25 cellular contexts compared by ENCODE assay signal in genomic region chr3:13030649-13031048, GRCh38. TPM values are rescaled to one million over a fixed set of nuclear protein-coding genes. Genes with fewer than 3 reads are reported as not detected.
DNase-seq lines count a peak whose midpoint lies in the region; ATAC-seq and TF ChIP-seq lines count a peak whose summit lies in the region.
"Had no signal": no experiment of that assay in that cellular context is flagged by ENCODE, and none has a peak within 500 bp of the region (broad histone marks: within the 10 kb centered on the region; RNA-seq: fewer than 3 reads in every experiment).

No MANE protein-coding gene starts in this region.

- no peaks in the 10 kb centered on the region for H3K36me3 Mint-ChIP-seq in glutamatergic neuron (ENCODE audit: unreplicated experiment)
- H3K36me3 Mint-ChIP-seq: CD14-positive monocyte had no signal

- H3K36me3 ChIP-seq in BLaER1 (peaks cover 42% of the 10 kb centered on the region), esophagus squamous epithelium (no peaks in the 10 kb centered on the region)

- 82 to 86% methylated on average over 9 of the region's 9 CpGs for WGBS in esophagus squamous epithelium, 2 donors

- no peak overlapping the region for H3K4me3 Mint-ChIP-seq in glutamatergic neuron (ENCODE audit: unreplicated experiment)
- H3K4me3 Mint-ChIP-seq: B cell; CD14-positive monocyte; CD4-positive, alpha-beta memory T cell; CD4-positive, CD25-positive, alpha-beta regulatory T cell; CD8-positive, alpha-beta memory T cell had no signal

- H3K27me3 Mint-ChIP-seq in glutamatergic neuron (ENCODE audit: unreplicated experiment): peaks cover 19% of the 10 kb centered on the region
- H3K27me3 Mint-ChIP-seq: B cell; CD4-positive, alpha-beta memory T cell; CD4-positive, CD25-positive, alpha-beta regulatory T cell; CD8-positive, alpha-beta memory T cell had no signal

- H3K4me2 ChIP-seq in BLaER1: 0 out of 2 replicates have a peak overlapping the region, but pooled peaks have one; percentile 7
- H3K4me2 ChIP-seq: A549 had no signal

- H3K4me1 Mint-ChIP-seq in glutamatergic neuron (ENCODE audit: low read depth, unreplicated experiment): peaks cover 36% of the 10 kb centered on the region

- peak overlapping the region; percentile 72 for H3K27ac Mint-ChIP-seq in glutamatergic neuron (ENCODE audit: unreplicated experiment)
- H3K27ac Mint-ChIP-seq: B cell had no signal

- H3K9ac ChIP-seq in BLaER1: no peak overlapping the region

- H3K9me3 Mint-ChIP-seq in glutamatergic neuron (ENCODE audit: unreplicated experiment): peaks cover 5% of the 10 kb centered on the region
- H3K9me3 Mint-ChIP-seq: CD4-positive, alpha-beta memory T cell; CD8-positive, alpha-beta memory T cell had no signal

- H4K20me1 ChIP-seq in BLaER1: peaks cover 83% of the 10 kb centered on the region; the same call in 1 of the 2 replicates

- H3K27me3 ChIP-seq in BLaER1: no peaks in the 10 kb centered on the region
- peaks cover 0 to 4% (median 0%) of the 10 kb centered on the region in 4 donors for H3K27me3 ChIP-seq in esophagus squamous epithelium

- TF ChIP-seq CTCF in glutamatergic neuron (IDR thresholded peaks at IDR 0.05; ENCODE audit: partially characterized antibody, unreplicated experiment) (no peak), esophagus squamous epithelium (IDR thresholded peaks at IDR 0.05) (no peak)

- H3K27ac ChIP-seq in BLaER1 (no peak overlapping the region), esophagus squamous epithelium (no peak overlapping the region)
- H3K27ac ChIP-seq: 22Rv1, A549 had no signal

- intact Hi-C loops in left ventricle myocardium superior (cut with micrococcal nuclease) (no loop called here), left cardiac atrium (cut with DNase I) (no loop called here), esophagus squamous epithelium (cut with DNase I) (no loop called here)

- H3K4me3 ChIP-seq in BLaER1: no peak overlapping the region
- no peak overlapping the region for H3K4me3 ChIP-seq in esophagus squamous epithelium
- H3K4me3 ChIP-seq: A549, GM12878 had no signal

- DNase-seq in left ventricle myocardium superior (peak; percentile 4), left cardiac atrium (no peak), glutamatergic neuron (no peak), putamen (ENCODE audit: low spot score) (peak; percentile 74), NCI-H1048 (lab: John Stamatoyannopoulos, UW) (no peak), esophagus squamous epithelium (lab: John Stamatoyannopoulos, UW) (no peak)
- DNase-seq: AML-193; C1 segment of cervical spinal cord; CD4-positive, alpha-beta memory T cell; CD4-positive, CD25-positive, alpha-beta regulatory T cell; CD8-positive, alpha-beta memory T cell; COR-L47; DMS 273 treated with DMSO at 0.1 percent for 48 hours; DMS153; DMS53; DMS79; DND-41; EL; GDM1 had no signal

- no peaks in the 10 kb centered on the region for H3K9me3 ChIP-seq in BLaER1
- no peaks in the 10 kb centered on the region for H3K9me3 ChIP-seq in esophagus squamous epithelium
- H3K9me3 ChIP-seq: A549 had no signal

- no peak for TF ChIP-seq POLR2A in esophagus squamous epithelium (IDR thresholded peaks at IDR 0.05)

- peaks cover 81% of the 10 kb centered on the region for H3K4me1 ChIP-seq in BLaER1
- no peaks in the 10 kb centered on the region for H3K4me1 ChIP-seq in esophagus squamous epithelium
- H3K4me1 ChIP-seq: A549 had no signal

- ATAC-seq in left ventricle myocardium superior: no peak
- ATAC-seq in left cardiac atrium: no peak
- ATAC-seq: A549, GM12878 had no signal

RNA-seq across cellular contexts. Expression of gene IQSEC1, which starts 42.6 kb away (rescaled TPM):
- 95.1 TPM for total RNA-seq in left ventricle myocardium superior
- 10 to 100 TPM; 58.8 to 73.7 TPM for total RNA-seq in left cardiac atrium
- 211 TPM for total RNA-seq in glutamatergic neuron (ENCODE audit: unreplicated experiment)
- 10 to 100 TPM in 2 of 4 donors, 1 to 10 TPM in 2; 7.3 to 27.1 (median 10.7) TPM for total RNA-seq in esophagus squamous epithelium

Comparison
In these comparisons a context has a peak if more than half of its experiments do, and no peak if none do; other contexts are left out.
1. DNase-seq: peak in left ventricle myocardium superior (single experiment) and putamen (single experiment); none in left cardiac atrium (single experiment), glutamatergic neuron (single experiment), NCI-H1048 (single experiment) and esophagus squamous epithelium (single experiment).